In the genomic region with DNA sequence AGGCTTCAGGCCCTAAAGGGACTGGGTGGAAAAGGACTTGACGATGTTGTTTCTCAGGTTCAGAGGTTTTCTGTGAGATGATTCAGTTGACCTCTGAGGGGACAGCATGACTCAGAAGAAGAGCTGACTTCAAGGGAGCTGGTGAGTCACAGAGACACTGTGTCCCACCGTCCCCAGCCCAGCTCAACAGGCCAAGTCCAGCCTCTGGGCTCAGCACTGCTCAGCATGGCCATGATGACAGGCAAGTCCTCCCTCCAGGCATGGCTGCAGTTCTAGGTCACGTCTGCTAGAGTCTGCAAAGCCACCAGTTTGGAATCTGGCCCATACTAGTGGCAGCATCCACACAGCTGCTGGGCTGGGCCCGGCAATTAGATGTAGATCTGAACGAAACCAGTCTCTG, we compare ENCODE assay signal across 13 cellular contexts. TPM values are rescaled to one million over a fixed set of nuclear protein-coding genes. Genes with fewer than 3 reads are reported as not detected.
A peak's percentile ranks its signal among the peaks of the same experiment; 100 is the strongest.
DNase-seq lines count a peak whose midpoint lies in the region; ATAC-seq and TF ChIP-seq lines count a peak whose summit lies in the region.
"Had no signal": no experiment of that assay in that cellular context is flagged by ENCODE, and none has a peak within 500 bp of the region (broad histone marks: within the 10 kb centered on the region; RNA-seq: fewer than 3 reads in every experiment).

No MANE protein-coding gene starts in this region.

- no peaks in the 10 kb centered on the region for H3K9me3 ChIP-seq in gastroesophageal sphincter

- H3K4me3 Mint-ChIP-seq in stimulated activated naive B cell treated with anti-CD40 and anti-IgM and Interleukin-4, amounts not matched to agents 10 μg/mL and 1 μg/mL and 100 μg/mL, for 72 hours = no peak overlapping the region
- H3K4me3 Mint-ChIP-seq: activated CD4-positive, alpha-beta T cell treated with anti-CD3 and anti-CD28 coated beads, Interleukin-2, amount 10 ng/mL, durations not matched to agents 24 days and 14 days; activated naive CD8-positive, alpha-beta T cell treated with anti-CD3 and anti-CD28 coated beads, Interleukin-2, amount 10 ng/mL, durations not matched to agents 7 days and 5 days; nephron progenitor cell had no signal

- no peaks in the 10 kb centered on the region for H3K36me3 ChIP-seq in gastroesophageal sphincter

- no peak overlapping the region for H3K4me3 ChIP-seq in gastroesophageal sphincter

- DNase-seq in NK-92 treated with Interleukin-12 subunit alpha and Interleukin-12 subunit beta, amount 100 ng/mL, for 24 hours (lab: John Stamatoyannopoulos, UW) = peak; percentile 20
- DNase-seq in NK-92 (lab: John Stamatoyannopoulos, UW; ENCODE audit: unreplicated experiment) (no peak), SW480 (ENCODE audit: low spot score) (peak; percentile 85), DMS79 (lab: John Stamatoyannopoulos, UW) (no peak), NCI-H146 treated with DMSO at 0.1 percent for 48 hours (lab: John Stamatoyannopoulos, UW; ENCODE audit: unreplicated experiment) (no peak), T-helper 9 cell (no peak)
- no peak for DNase-seq in stimulated activated naive B cell treated with anti-CD40 and anti-IgM and Interleukin-4, amounts not matched to agents 10 μg/mL and 1 μg/mL and 100 μg/mL, for 72 hours
- DNase-seq: activated CD4-positive, alpha-beta T cell treated with anti-CD3 and anti-CD28 coated beads, Interleukin-2, amount 10 ng/mL, durations not matched to agents 24 days and 14 days; activated naive CD8-positive, alpha-beta T cell treated with anti-CD3 and anti-CD28 coated beads, Interleukin-2, amount 10 ng/mL, durations not matched to agents 7 days and 5 days; effector memory CD4-positive, alpha-beta T cell; NCI-H1930; nephron progenitor cell had no signal

- TF ChIP-seq CTCF in gastroesophageal sphincter (IDR thresholded peaks at IDR 0.05) = no peak

- no CpG with 5 or more reads among the region's 5 CpGs for WGBS in gastroesophageal sphincter (ENCODE audit: low coverage in 1 of 2), 2 donors

- no peaks in the 10 kb centered on the region for H3K27me3 ChIP-seq in gastroesophageal sphincter

- H3K9me3 Mint-ChIP-seq in stimulated activated naive B cell treated with anti-CD40 and anti-IgM and Interleukin-4, amounts not matched to agents 10 μg/mL and 1 μg/mL and 100 μg/mL, for 72 hours = no peaks in the 10 kb centered on the region
- H3K9me3 Mint-ChIP-seq: activated CD4-positive, alpha-beta T cell treated with anti-CD3 and anti-CD28 coated beads, Interleukin-2, amount 10 ng/mL, durations not matched to agents 24 days and 14 days; activated naive CD8-positive, alpha-beta T cell treated with anti-CD3 and anti-CD28 coated beads, Interleukin-2, amount 10 ng/mL, durations not matched to agents 7 days and 5 days; nephron progenitor cell had no signal

- no peak for TF ChIP-seq EP300 in gastroesophageal sphincter (IDR thresholded peaks at IDR 0.05)

- TF ChIP-seq POLR2A in gastroesophageal sphincter (IDR thresholded peaks at IDR 0.05) = no peak

- no peaks in the 10 kb centered on the region for H3K4me1 Mint-ChIP-seq in stimulated activated naive B cell treated with anti-CD40 and anti-IgM and Interleukin-4, amounts not matched to agents 10 μg/mL and 1 μg/mL and 100 μg/mL, for 72 hours
- H3K4me1 Mint-ChIP-seq: activated CD4-positive, alpha-beta T cell treated with anti-CD3 and anti-CD28 coated beads, Interleukin-2, amount 10 ng/mL, durations not matched to agents 24 days and 14 days; activated naive CD8-positive, alpha-beta T cell treated with anti-CD3 and anti-CD28 coated beads, Interleukin-2, amount 10 ng/mL, durations not matched to agents 7 days and 5 days had no signal

- H3K27ac Mint-ChIP-seq in stimulated activated naive B cell treated with anti-CD40 and anti-IgM and Interleukin-4, amounts not matched to agents 10 μg/mL and 1 μg/mL and 100 μg/mL, for 72 hours = no peak overlapping the region
- H3K27ac Mint-ChIP-seq: activated CD4-positive, alpha-beta T cell treated with anti-CD3 and anti-CD28 coated beads, Interleukin-2, amount 10 ng/mL, durations not matched to agents 24 days and 14 days; activated naive CD8-positive, alpha-beta T cell treated with anti-CD3 and anti-CD28 coated beads, Interleukin-2, amount 10 ng/mL, durations not matched to agents 7 days and 5 days; nephron progenitor cell had no signal

- ATAC-seq in gastroesophageal sphincter = peak; percentile 55
- ATAC-seq in stimulated activated naive B cell treated with anti-CD40 and anti-IgM and Interleukin-4, amounts not matched to agents 10 μg/mL and 1 μg/mL and 100 μg/mL, for 72 hours (replicated peaks) = peak; percentile 23 to 42

- no peaks in the 10 kb centered on the region for H3K36me3 Mint-ChIP-seq in stimulated activated naive B cell treated with anti-CD40 and anti-IgM and Interleukin-4, amounts not matched to agents 10 μg/mL and 1 μg/mL and 100 μg/mL, for 72 hours
- H3K36me3 Mint-ChIP-seq: activated naive CD8-positive, alpha-beta T cell treated with anti-CD3 and anti-CD28 coated beads, Interleukin-2, amount 10 ng/mL, durations not matched to agents 7 days and 5 days had no signal

- H3K27me3 Mint-ChIP-seq in stimulated activated naive B cell treated with anti-CD40 and anti-IgM and Interleukin-4, amounts not matched to agents 10 μg/mL and 1 μg/mL and 100 μg/mL, for 72 hours = peaks cover 6 to 15% of the 10 kb centered on the region in 2 donors
- H3K27me3 Mint-ChIP-seq: activated CD4-positive, alpha-beta T cell treated with anti-CD3 and anti-CD28 coated beads, Interleukin-2, amount 10 ng/mL, durations not matched to agents 24 days and 14 days; activated naive CD8-positive, alpha-beta T cell treated with anti-CD3 and anti-CD28 coated beads, Interleukin-2, amount 10 ng/mL, durations not matched to agents 7 days and 5 days had no signal

- H3K4me1 ChIP-seq in gastroesophageal sphincter = no peaks in the 10 kb centered on the region

- no peak overlapping the region for H3K27ac ChIP-seq in gastroesophageal sphincter

RNA-seq across cellular contexts. Expression of a gene that starts 12.9 kb away (rescaled TPM):
- 10 to 100 TPM in 1 of 4 donors, 1 to 10 TPM in 3; 1.2 to 34.6 (median 3.4) TPM for total RNA-seq in gastroesophageal sphincter
- total RNA-seq: activated CD4-positive, alpha-beta T cell treated with anti-CD3 and anti-CD28 coated beads, Interleukin-2, amount 10 ng/mL, durations not matched to agents 24 days and 14 days; activated naive CD8-positive, alpha-beta T cell treated with anti-CD3 and anti-CD28 coated beads, Interleukin-2, amount 10 ng/mL, durations not matched to agents 7 days and 5 days had no signal

Comparison
In these comparisons a context has a peak if more than half of its experiments do, and no peak if none do; other contexts are left out.
1. DNase-seq: peak in NK-92 treated with Interleukin-12 subunit alpha and Interleukin-12 subunit beta, amount 100 ng/mL, for 24 hours (single experiment) and SW480 (single experiment); none in NK-92 (single experiment), stimulated activated naive B cell treated with anti-CD40 and anti-IgM and Interleukin-4, amounts not matched to agents 10 μg/mL and 1 μg/mL and 100 μg/mL, for 72 hours (single experiment), DMS79 (single experiment), NCI-H146 treated with DMSO at 0.1 percent for 48 hours (single experiment) and T-helper 9 cell (single experiment).